In the genomic region with DNA sequence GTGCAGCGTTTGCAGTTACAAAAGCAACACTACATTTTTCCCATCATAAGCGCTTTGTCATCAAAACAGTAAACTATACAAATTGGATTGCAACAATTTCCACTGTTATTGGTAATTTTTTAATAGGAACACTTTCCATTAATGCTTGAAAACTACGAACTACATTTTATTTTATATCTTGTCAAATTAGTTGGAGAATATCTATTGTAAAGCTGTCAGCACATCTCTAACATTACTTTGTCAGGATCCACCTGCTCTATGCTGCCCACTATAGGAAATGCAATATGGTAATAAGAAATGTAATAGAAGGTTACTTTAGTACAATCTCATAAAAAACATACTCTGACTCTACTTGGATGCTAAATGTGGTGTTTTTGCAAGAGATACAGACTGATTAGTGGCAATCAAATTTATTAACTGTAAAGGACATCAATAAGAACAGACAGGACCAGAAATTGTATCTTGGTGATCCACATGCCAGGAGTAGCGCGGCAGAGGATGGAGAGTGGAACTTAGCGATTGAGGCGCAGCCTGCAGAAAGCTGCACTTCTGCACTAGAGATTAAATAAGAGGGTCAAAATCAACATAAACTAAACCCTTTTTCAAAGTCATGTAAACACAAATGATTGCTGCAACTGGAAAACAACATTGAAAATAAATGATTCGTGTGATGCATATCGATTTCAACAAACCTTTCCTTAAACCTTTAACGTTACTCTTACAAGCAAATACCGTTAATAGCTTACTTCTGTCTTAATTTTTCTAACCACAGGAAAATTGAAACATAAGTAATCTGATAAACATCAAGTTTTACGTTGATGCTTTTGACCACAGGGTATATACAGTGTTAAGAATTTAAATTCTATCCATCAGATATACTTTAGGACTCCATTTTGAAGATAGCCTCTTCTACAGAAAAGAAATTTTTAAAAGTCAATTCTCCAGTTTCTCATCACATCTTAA, we compare ENCODE assay signal across 8 cellular contexts. TPM values are rescaled to one million over a fixed set of nuclear protein-coding genes. Genes with fewer than 3 reads are reported as not detected.
DNase-seq lines count a peak whose midpoint lies in the region; ATAC-seq and TF ChIP-seq lines count a peak whose summit lies in the region.

No MANE protein-coding gene starts in this region.

- intact Hi-C loops in adrenal gland (cut with DNase I), result loop anchor here in 1 of 2 donors (5.0 kb wide), 1 partner anchor 266 kb away; a partner anchor contains a TSS
- intact Hi-C loops in sigmoid colon (cut with DNase I), result loop anchor here (5.0 to 10.0 kb wide), 4 partner anchors 321 to 656 kb away; no protein-coding TSS in a partner anchor

- TF ChIP-seq EP300 in sigmoid colon (IDR thresholded peaks at IDR 0.05), result no peak

- ATAC-seq in GM19397 (IDR thresholded peaks at IDR 0.05; ENCODE audit: unreplicated experiment), result no peak
- ATAC-seq in GM21390 (IDR thresholded peaks at IDR 0.05; ENCODE audit: unreplicated experiment), result no peak

- TF ChIP-seq POLR2A in adrenal gland (IDR thresholded peaks at IDR 0.05) (no peak), sigmoid colon (IDR thresholded peaks at IDR 0.05) (no peak)

- H3K4me3 ChIP-seq in adrenal gland (peak overlapping the region in 3 of 4 donors; percentile 84 to 93 (median 93)), iPS DF 6.9 (ENCODE audit: low read length) (peak overlapping the region; percentile 88; the same call in 1 of the 2 replicates), sigmoid colon (peak overlapping the region; percentile 69 to 97 (median 86))

- H3K36me3 ChIP-seq in adrenal gland (replicated peaks in 1 of 2) (no peaks in the 10 kb centered on the region), iPS DF 6.9 (ENCODE audit: control insufficient read depth, insufficient read depth, low read length) (no peaks in the 10 kb centered on the region), sigmoid colon (no peaks in the 10 kb centered on the region)

- H3K27ac ChIP-seq in adrenal gland, result peak overlapping the region; percentile 90 to 99 (median 98)
- H3K27ac ChIP-seq in iPS DF 6.9 (ENCODE audit: low read length), result no peak overlapping the region
- peak overlapping the region; percentile 99 to 100 (median 99) for H3K27ac ChIP-seq in sigmoid colon

- no peaks in the 10 kb centered on the region for H3K27me3 ChIP-seq in adrenal gland
- no peaks in the 10 kb centered on the region for H3K27me3 ChIP-seq in iPS DF 6.9 (ENCODE audit: control insufficient read depth, insufficient read depth, low read length)
- H3K27me3 ChIP-seq in sigmoid colon, result no peaks in the 10 kb centered on the region

- TF ChIP-seq CTCF in adrenal gland (IDR thresholded peaks at IDR 0.05) (peak; percentile 34 to 70 (median 60)), sigmoid colon (IDR thresholded peaks at IDR 0.05) (peak; percentile 34 to 74 (median 70))

- H3K9me3 ChIP-seq in adrenal gland (replicated peaks in 1 of 3) (no peaks in the 10 kb centered on the region), iPS DF 6.9 (ENCODE audit: control insufficient read depth, insufficient read depth, low read length) (no peaks in the 10 kb centered on the region), sigmoid colon (no peaks in the 10 kb centered on the region)

- DNase-seq in DMS 273 treated with DMSO at 0.1 percent for 48 hours (lab: John Stamatoyannopoulos, UW) (peak; percentile 24), HEK293T (ENCODE audit: extremely low spot score) (peak; percentile 18), NCI-H748 (lab: John Stamatoyannopoulos, UW; ENCODE audit: unreplicated experiment) (peak; percentile 32), adrenal gland (peak in 4 of 7 donors; percentile 17 to 39 (median 27)), iPS DF 6.9 (ENCODE audit: low read depth, low spot score) (no peak), sigmoid colon (no peak)

- peaks cover 0 to 35% of the 10 kb centered on the region in 2 donors for H3K4me1 ChIP-seq in adrenal gland (replicated peaks in 1 of 2)
- no peaks in the 10 kb centered on the region for H3K4me1 ChIP-seq in iPS DF 6.9 (ENCODE audit: control insufficient read depth, insufficient read depth, low read length)
- H3K4me1 ChIP-seq in sigmoid colon, result peaks cover 0 to 50% (median 42%) of the 10 kb centered on the region in 4 donors

- CTCF ChIA-PET in HEK293T (lab: Yijun Ruan, JAX), result interaction anchor here (1.6 kb wide), 1 partner anchor 182 kb away, joined by 4 read pairs; no protein-coding TSS in a partner anchor

- WGBS in adrenal gland, 4 donors, result 6 to 9% (median 8%) methylated on average over 12 of the region's 12 CpGs
- no CpG with 5 or more reads among the region's 12 CpGs for WGBS in iPS DF 6.9 (ENCODE audit: insufficient coverage, insufficient read length)
- 2 to 3% methylated on average over 12 of the region's 12 CpGs for WGBS in sigmoid colon, 2 donors

- POLR2A ChIA-PET in HEK293T (lab: Yijun Ruan, JAX), result interaction anchor here (0.9 to 2.9 kb wide), 4 partner anchors 9 to 265 kb away, joined by 3 to 12 read pairs (median 6); a partner anchor contains a TSS

TF ChIP-seq in HEK293T, 16 proteins besides CTCF, POLR2A, EP300 and RAD21:
- TF ChIP-seq, protein P1, sequence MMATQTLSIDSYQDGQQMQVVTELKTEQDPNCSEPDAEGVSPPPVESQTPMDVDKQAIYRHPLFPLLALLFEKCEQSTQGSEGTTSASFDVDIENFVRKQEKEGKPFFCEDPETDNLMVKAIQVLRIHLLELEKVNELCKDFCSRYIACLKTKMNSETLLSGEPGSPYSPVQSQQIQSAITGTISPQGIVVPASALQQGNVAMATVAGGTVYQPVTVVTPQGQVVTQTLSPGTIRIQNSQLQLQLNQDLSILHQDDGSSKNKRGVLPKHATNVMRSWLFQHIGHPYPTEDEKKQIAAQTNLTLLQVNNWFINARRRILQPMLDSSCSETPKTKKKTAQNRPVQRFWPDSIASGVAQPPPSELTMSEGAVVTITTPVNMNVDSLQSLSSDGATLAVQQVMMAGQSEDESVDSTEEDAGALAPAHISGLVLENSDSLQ (IDR thresholded peaks at IDR 0.05), result peak; percentile 63
- no peak for TF ChIP-seq LEF1 (IDR thresholded peaks at IDR 0.05; ENCODE audit: borderline replicate concordance)
- TF ChIP-seq ELF4 (IDR thresholded peaks at IDR 0.05), result no peak
- no peak for TF ChIP-seq HDGF (IDR thresholded peaks at IDR 0.05; ENCODE audit: borderline replicate concordance)
- no peak for TF ChIP-seq BHLHE40 (IDR thresholded peaks at IDR 0.05; ENCODE audit: borderline replicate concordance)
- TF ChIP-seq SP1 (IDR thresholded peaks at IDR 0.05), result no peak
- no peak for TF ChIP-seq FOXA1 (IDR thresholded peaks at IDR 0.05)
- 0 out of 2 replicates have a peak, but pooled peaks have one; percentile 12 for TF ChIP-seq ARNT (IDR thresholded peaks at IDR 0.05)
- peak; percentile 32; the same call in 1 of the 2 replicates for TF ChIP-seq L3MBTL2 (conservative IDR thresholded peaks at IDR 0.05)
- peak; percentile 59; the same call in 1 of the 2 replicates for TF ChIP-seq CTBP1 (IDR thresholded peaks at IDR 0.05; ENCODE audit: borderline replicate concordance)
- TF ChIP-seq FOXK2 (IDR thresholded peaks at IDR 0.05), result no peak
- no peak for TF ChIP-seq FOXM1 (IDR thresholded peaks at IDR 0.05; ENCODE audit: borderline replicate concordance)
- no peak for TF ChIP-seq ZNF384 (IDR thresholded peaks at IDR 0.05)
- TF ChIP-seq TARDBP (IDR thresholded peaks at IDR 0.05), result no peak
- no peak for TF ChIP-seq NFRKB (IDR thresholded peaks at IDR 0.05)
- no peak for TF ChIP-seq SUZ12 (IDR thresholded peaks at IDR 0.05)
TF ChIP-seq in HEK293T: peak in this region for 4.

RNA-seq across cellular contexts. Expression of a gene that starts 3.6 kb away (rescaled TPM):
- total RNA-seq in adrenal gland (10 to 100 TPM; 16.5 to 27.2 (median 21.4) TPM), sigmoid colon (10 to 100 TPM; 31.0 to 42.4 (median 37.4) TPM)
- polyA plus RNA-seq in adrenal gland (10 to 100 TPM in 2 of 3 donors, 1 to 10 TPM in 1; 7.9 to 12.0 (median 10.6) TPM), sigmoid colon (1 to 10 TPM; 3.2 to 6.5 (median 3.6) TPM)

Comparison
In these comparisons a context has a peak if more than half of its experiments do, and no peak if none do; other contexts are left out.
1. DNase-seq: peak in DMS 273 treated with DMSO at 0.1 percent for 48 hours (single experiment), HEK293T (single experiment), NCI-H748 (single experiment) and adrenal gland (4 of 7); none in iPS DF 6.9 (single experiment) and sigmoid colon (single experiment).
2. Peak in every context shown above with its lines, with median percentiles within 50 percentile points of each other: H3K4me3 ChIP-seq.